ENCODE assay signal across 10 cellular contexts in genomic region chr7:150357771-150358427, GRCh38. TPM values are rescaled to one million over a fixed set of nuclear protein-coding genes. Genes with fewer than 3 reads are reported as not detected.
A peak's percentile ranks its signal among the peaks of the same experiment; 100 is the strongest.
DNase-seq lines count a peak whose midpoint lies in the region; ATAC-seq, FAIRE-seq and TF ChIP-seq lines count a peak whose summit lies in the region.
"Had no signal": no experiment of that assay in that cellular context is flagged by ENCODE, and none has a peak within 500 bp of the region (broad histone marks: within the 10 kb centered on the region; RNA-seq: fewer than 3 reads in every experiment).

No MANE protein-coding gene starts in this region.

- in situ Hi-C loops in GM13976 (cut with MboI; ENCODE audit: low sequenced_read_pairs, unreplicated experiment), result no loop called here

- H3K4me3 Mint-ChIP-seq in astrocyte (ENCODE audit: unreplicated experiment), result no peak overlapping the region

- H3K9me3 ChIP-seq in A673 (ENCODE audit: low read depth, low read length, poor library complexity, severe bottlenecking) (no peaks in the 10 kb centered on the region), KOPT-K1 (ENCODE audit: insufficient read depth, low read length, poor library complexity, severe bottlenecking) (no peaks in the 10 kb centered on the region), astrocyte (ENCODE audit: insufficient read depth, low read depth, low read length) (no peaks in the 10 kb centered on the region)

- FAIRE-seq in astrocyte (lab: Jason Lieb, UNC), result no peak
- FAIRE-seq: endometrium had no signal

- H3K4me3 ChIP-seq in A673 (ENCODE audit: low read depth, low read length, poor library complexity, severe bottlenecking) (no peak overlapping the region), astrocyte (ENCODE audit: insufficient read depth, low read depth, low read length) (no peak overlapping the region)

- H3K4me1 ChIP-seq in A673 (ENCODE audit: insufficient read depth, low read length, poor library complexity, severe bottlenecking), result peaks cover 30% of the 10 kb centered on the region
- H3K4me1 ChIP-seq in astrocyte (ENCODE audit: insufficient read depth, low read length), result peaks cover 2% of the 10 kb centered on the region

- peaks cover 7% of the 10 kb centered on the region for H3K4me1 Mint-ChIP-seq in astrocyte (ENCODE audit: low read depth, unreplicated experiment)

- no peaks in the 10 kb centered on the region for H3K9me3 Mint-ChIP-seq in astrocyte (ENCODE audit: unreplicated experiment)

- peak overlapping the region; percentile 75 for H3K27ac ChIP-seq in A673 (ENCODE audit: low read depth, low read length, poor library complexity, severe bottlenecking)
- H3K27ac ChIP-seq in KOPT-K1 (ENCODE audit: low read depth, low read length, poor library complexity, severe bottlenecking), result peak overlapping the region; percentile 55
- no peak overlapping the region for H3K27ac ChIP-seq in astrocyte (ENCODE audit: low read depth, low read length)

- TF ChIP-seq CTCF in A673 (conservative IDR thresholded peaks at IDR 0.05; ENCODE audit: low read depth, low read length) (no peak), astrocyte (IDR thresholded peaks at IDR 0.05; ENCODE audit: insufficient read depth, low read depth, low read length) (no peak), GM13976 (IDR thresholded peaks at IDR 0.05; ENCODE audit: borderline replicate concordance, control extremely low read depth, extremely low read depth, insufficient read depth, missing control alignments) (no peak)

- peaks cover under 1% of the 10 kb centered on the region for H3K27me3 Mint-ChIP-seq in astrocyte (ENCODE audit: low read depth, unreplicated experiment)

- H3K79me2 ChIP-seq in astrocyte (ENCODE audit: insufficient read depth, low read length), result no peaks in the 10 kb centered on the region

- H3K27me3 ChIP-seq in A673 (replicated peaks; ENCODE audit: insufficient read depth, low read depth, low read length, poor library complexity), result no peaks in the 10 kb centered on the region
- no peaks in the 10 kb centered on the region for H3K27me3 ChIP-seq in astrocyte (ENCODE audit: insufficient read depth, low read length)

- BruUV-seq in A673 (replicated peaks; lab: Mats Ljungman, UMichigan), result no TSS peak

- H3K36me3 ChIP-seq in A673 (ENCODE audit: insufficient read depth, low read length, poor library complexity, severe bottlenecking) (no peaks in the 10 kb centered on the region), KOPT-K1 (ENCODE audit: insufficient read depth, low read length) (no peaks in the 10 kb centered on the region), astrocyte (ENCODE audit: insufficient read depth, low read length) (no peaks in the 10 kb centered on the region)

- H3K27ac Mint-ChIP-seq in astrocyte (ENCODE audit: unreplicated experiment), result no peak overlapping the region

- H2AFZ ChIP-seq in astrocyte (ENCODE audit: low read depth, low read length), result peak overlapping the region; percentile 1

- no peaks in the 10 kb centered on the region for H4K20me1 ChIP-seq in astrocyte (ENCODE audit: insufficient read depth, low read length)

- H3K9ac ChIP-seq in astrocyte (ENCODE audit: low read length), result no peak overlapping the region

- ATAC-seq in GM19023 (IDR thresholded peaks at IDR 0.05; ENCODE audit: unreplicated experiment), result peak; percentile 40
- ATAC-seq in GM19328 (IDR thresholded peaks at IDR 0.05; ENCODE audit: unreplicated experiment), result no peak
- ATAC-seq in left cardiac atrium, result no peak

- H3K36me3 Mint-ChIP-seq in astrocyte (ENCODE audit: low read depth, unreplicated experiment), result no peaks in the 10 kb centered on the region

- intact Hi-C loops in A673 (cut with micrococcal nuclease; ENCODE audit: unreplicated experiment) (loop anchor here (5.0 kb wide), 1 partner anchor 64 kb away; no protein-coding TSS in a partner anchor), left cardiac atrium (cut with DNase I) (loop anchor here in 1 of 2 donors (5.0 kb wide), 1 partner anchor 64 kb away; no protein-coding TSS in a partner anchor)

- POLR2A ChIA-PET in A673 (lab: Charles Lee; ENCODE audit: low non-redundant PET), result interaction anchor here (0.6 kb wide), 1 partner anchor 601 kb away, joined by 4 read pairs; no protein-coding TSS in a partner anchor

- no peak for DNase-seq in A673 (ENCODE audit: low spot score)
- DNase-seq in astrocyte (ENCODE audit: low read depth), result peak; percentile 49
- DNase-seq in Ammon's horn (ENCODE audit: low spot score), result no peak
- DNase-seq in GM13976 (ENCODE audit: low spot score), result no peak
- no peak for DNase-seq in left cardiac atrium
- DNase-seq: NCI-H2081 treated with DMSO at 0.1 percent for 48 hours had no signal

- H3K4me2 ChIP-seq in astrocyte (ENCODE audit: low read length), result no peak overlapping the region

- CTCF ChIA-PET in A673 (lab: Charles Lee), result no interaction called here

RNA-seq across cellular contexts. Expression of gene REPIN1, which starts 10.7 kb away (rescaled TPM):
- 113 and 114 TPM in 2 replicates for total RNA-seq in A673 (2021)
- 80.1 and 95.3 TPM in 2 replicates for total RNA-seq in astrocyte
- total RNA-seq in left cardiac atrium, result 100 to 1,000 TPM; 100 to 108 TPM

RNA-seq across cellular contexts. Expression of gene RARRES2, which starts 16.5 kb away (rescaled TPM):
- total RNA-seq in A673 (2021) (not detected in 2 replicates), astrocyte (19.4 and 21.7 TPM in 2 replicates), left cardiac atrium (100 to 1,000 TPM in 1 of 2 donors, 10 to 100 TPM in 1; 86.4 to 178 TPM)

RNA-seq across cellular contexts. Expression of gene ZNF775, which starts 21.2 kb away (rescaled TPM):
- total RNA-seq in A673 (2021) (12.1 and 14.3 TPM in 2 replicates), astrocyte (6.4 and 6.5 TPM in 2 replicates), left cardiac atrium (1 to 10 TPM; 3.8 to 4.2 TPM)

RNA-seq across cellular contexts. Expression of gene ACTR3C, which starts 34.6 kb away (rescaled TPM):
- total RNA-seq in A673 (2021), result 4.5 TPM in 2 replicates
- 0.25 TPM in 1 of 2 replicates, not detected in the other for total RNA-seq in astrocyte
- total RNA-seq in left cardiac atrium, result 1 to 10 TPM; 3.7 to 4.9 TPM

RNA-seq across cellular contexts. Expression of gene LRRC61, which starts 34.7 kb away (rescaled TPM):
- 48.1 and 48.5 TPM in 2 replicates for total RNA-seq in A673 (2021)
- total RNA-seq in astrocyte, result 0.24 and 0.45 TPM in 2 replicates
- 1 to 10 TPM; 4.3 to 5.7 TPM for total RNA-seq in left cardiac atrium

Comparison
In these comparisons a context has a peak if more than half of its experiments do, and no peak if none do; other contexts are left out.
1. RNA of gene RARRES2, which starts 16.5 kb away (total RNA-seq): 86.4 to 178 TPM in left cardiac atrium and 19.4 to 21.7 TPM in astrocyte; not detected in A673; every median in the first group is over 10 times any median in the second.